Comparison of ENCODE assay signal across 11 cellular contexts in genomic region chr1:54331843-54332688, GRCh38.
DNase-seq lines count a peak whose midpoint lies in the region; ATAC-seq lines count a peak whose summit lies in the region.
"Had no signal": no experiment of that assay in that cellular context is flagged by ENCODE, and none has a peak within 500 bp of the region (broad histone marks: within the 10 kb centered on the region; RNA-seq: fewer than 3 reads in every experiment).

No MANE protein-coding gene starts in this region.

- no peak overlapping the region for H3K9ac ChIP-seq in muscle layer of colon (ENCODE audit: low read length)

- no peak for DNase-seq in activated T-cell treated with anti-CD3 and anti-CD28 coated beads, Interleukin-2, amount 50 U/mL, for 72 hours
- DNase-seq in activated T-cell treated with anti-CD3 and anti-CD28 coated beads, Interleukin-2, amount 50 U/mL, for 4 hours: no peak
- no peak for DNase-seq in NK-92 treated with Interleukin-12 subunit alpha and Interleukin-12 subunit beta, amount 100 ng/mL, for 24 hours (lab: John Stamatoyannopoulos, UW)
- DNase-seq in iPS-NIHi7 (ENCODE audit: extremely low spot score): no peak
- DNase-seq: activated CD8-positive, alpha-beta memory T cell treated with anti-CD3 and anti-CD28 coated beads for 24 hours; occipital lobe had no signal

- ATAC-seq in activated T-cell treated with anti-CD3 and anti-CD28 coated beads, Interleukin-2, amount 50 U/mL, for 72 hours (replicated peaks in 1 of 2): no peak
- no peak for ATAC-seq in activated T-cell treated with anti-CD3 and anti-CD28 coated beads, Interleukin-2, amount 50 U/mL, for 4 hours
- ATAC-seq in activated T-helper 17 cell treated with anti-CD3 and anti-CD28 coated beads, Interleukin-2, amount 50 U/mL, for 72 hours (replicated peaks): no peak
- ATAC-seq in HG02798 (IDR thresholded peaks at IDR 0.05; ENCODE audit: poor library complexity, unreplicated experiment): no peak

- no peak overlapping the region for H3K4me3 ChIP-seq in muscle layer of colon (ENCODE audit: low read depth in 1 of 2, low read length in 2 of 2)
- H3K4me3 ChIP-seq in thymus (ENCODE audit: low read length): no peak overlapping the region

- H3K4me3 Mint-ChIP-seq in activated T-cell treated with anti-CD3 and anti-CD28 coated beads, Interleukin-2, amount 50 U/mL, for 72 hours: no peak overlapping the region
- no peak overlapping the region for H3K4me3 Mint-ChIP-seq in activated T-cell treated with anti-CD3 and anti-CD28 coated beads, Interleukin-2, amount 50 U/mL, for 4 hours
- no peak overlapping the region for H3K4me3 Mint-ChIP-seq in activated T-helper 17 cell treated with anti-CD3 and anti-CD28 coated beads, Interleukin-2, amount 50 U/mL, for 72 hours
- H3K4me3 Mint-ChIP-seq: T-helper 1 cell treated with Interleukin-12 subunit alpha and Interleukin-12 subunit beta and Interleukin-4 antibody, amounts not matched to agents 30 μg/mL and 1 μg/mL, for 36 hours had no signal

- H3K4me1 ChIP-seq in muscle layer of colon (ENCODE audit: insufficient read depth, low read length): peaks cover 93% of the 10 kb centered on the region
- H3K4me1 ChIP-seq in thymus (ENCODE audit: control insufficient read depth, insufficient read depth, low read length): peaks cover 2% of the 10 kb centered on the region

- H3K4me1 Mint-ChIP-seq in activated T-cell treated with anti-CD3 and anti-CD28 coated beads, Interleukin-2, amount 50 U/mL, for 72 hours (ENCODE audit: low read depth): peaks cover 31% of the 10 kb centered on the region
- peaks cover 41% of the 10 kb centered on the region for H3K4me1 Mint-ChIP-seq in activated T-cell treated with anti-CD3 and anti-CD28 coated beads, Interleukin-2, amount 50 U/mL, for 4 hours (ENCODE audit: low read depth)
- peaks cover 27% of the 10 kb centered on the region for H3K4me1 Mint-ChIP-seq in activated T-helper 17 cell treated with anti-CD3 and anti-CD28 coated beads, Interleukin-2, amount 50 U/mL, for 72 hours

- H3K36me3 ChIP-seq in muscle layer of colon (ENCODE audit: insufficient read depth, low read length) (no peaks in the 10 kb centered on the region), thymus (ENCODE audit: control insufficient read depth, insufficient read depth) (peaks cover 23% of the 10 kb centered on the region)

- 96% methylated on average over 4 of the region's 4 CpGs for WGBS in thymus

- peak overlapping the region; percentile 20 for H3K27ac Mint-ChIP-seq in activated T-cell treated with anti-CD3 and anti-CD28 coated beads, Interleukin-2, amount 50 U/mL, for 72 hours
- peak overlapping the region; percentile 5 for H3K27ac Mint-ChIP-seq in activated T-helper 17 cell treated with anti-CD3 and anti-CD28 coated beads, Interleukin-2, amount 50 U/mL, for 72 hours
- H3K27ac Mint-ChIP-seq: T-helper 1 cell treated with Interleukin-12 subunit alpha and Interleukin-12 subunit beta and Interleukin-4 antibody, amounts not matched to agents 30 μg/mL and 1 μg/mL, for 36 hours had no signal

- no peaks in the 10 kb centered on the region for H3K27me3 ChIP-seq in muscle layer of colon (ENCODE audit: control insufficient read depth in 1 of 2, insufficient read depth in 2 of 2, low read length in 2 of 2)
- H3K27me3 ChIP-seq in thymus (ENCODE audit: control insufficient read depth, insufficient read depth): no peaks in the 10 kb centered on the region

- no peaks in the 10 kb centered on the region for H3K36me3 Mint-ChIP-seq in activated T-cell treated with anti-CD3 and anti-CD28 coated beads, Interleukin-2, amount 50 U/mL, for 72 hours (ENCODE audit: insufficient read depth in 2 of 2)
- H3K36me3 Mint-ChIP-seq in activated T-cell treated with anti-CD3 and anti-CD28 coated beads, Interleukin-2, amount 50 U/mL, for 4 hours (ENCODE audit: insufficient read depth): no peaks in the 10 kb centered on the region
- H3K36me3 Mint-ChIP-seq in activated T-helper 17 cell treated with anti-CD3 and anti-CD28 coated beads, Interleukin-2, amount 50 U/mL, for 72 hours (ENCODE audit: low read depth): no peaks in the 10 kb centered on the region

- no peaks in the 10 kb centered on the region for H3K9me3 Mint-ChIP-seq in activated T-cell treated with anti-CD3 and anti-CD28 coated beads, Interleukin-2, amount 50 U/mL, for 72 hours
- no peaks in the 10 kb centered on the region for H3K9me3 Mint-ChIP-seq in activated T-cell treated with anti-CD3 and anti-CD28 coated beads, Interleukin-2, amount 50 U/mL, for 4 hours
- no peaks in the 10 kb centered on the region for H3K9me3 Mint-ChIP-seq in activated T-helper 17 cell treated with anti-CD3 and anti-CD28 coated beads, Interleukin-2, amount 50 U/mL, for 72 hours
- H3K9me3 Mint-ChIP-seq: T-helper 1 cell treated with Interleukin-12 subunit alpha and Interleukin-12 subunit beta and Interleukin-4 antibody, amounts not matched to agents 30 μg/mL and 1 μg/mL, for 36 hours had no signal

- H3K9me3 ChIP-seq in muscle layer of colon (ENCODE audit: low read length) (no peaks in the 10 kb centered on the region), thymus (ENCODE audit: control insufficient read depth) (no peaks in the 10 kb centered on the region)

- no peaks in the 10 kb centered on the region for H3K27me3 Mint-ChIP-seq in activated T-cell treated with anti-CD3 and anti-CD28 coated beads, Interleukin-2, amount 50 U/mL, for 72 hours (ENCODE audit: low read depth)
- H3K27me3 Mint-ChIP-seq in activated T-cell treated with anti-CD3 and anti-CD28 coated beads, Interleukin-2, amount 50 U/mL, for 4 hours (ENCODE audit: low read depth): no peaks in the 10 kb centered on the region
- H3K27me3 Mint-ChIP-seq in activated T-helper 17 cell treated with anti-CD3 and anti-CD28 coated beads, Interleukin-2, amount 50 U/mL, for 72 hours: no peaks in the 10 kb centered on the region

- H3K27ac ChIP-seq in muscle layer of colon (ENCODE audit: low read depth, low read length) (peak overlapping the region; percentile 20), thymus (ENCODE audit: low read depth) (peak overlapping the region; percentile 25)
